Comparison of ENCODE assay signal across 8 cellular contexts in the genomic region with DNA sequence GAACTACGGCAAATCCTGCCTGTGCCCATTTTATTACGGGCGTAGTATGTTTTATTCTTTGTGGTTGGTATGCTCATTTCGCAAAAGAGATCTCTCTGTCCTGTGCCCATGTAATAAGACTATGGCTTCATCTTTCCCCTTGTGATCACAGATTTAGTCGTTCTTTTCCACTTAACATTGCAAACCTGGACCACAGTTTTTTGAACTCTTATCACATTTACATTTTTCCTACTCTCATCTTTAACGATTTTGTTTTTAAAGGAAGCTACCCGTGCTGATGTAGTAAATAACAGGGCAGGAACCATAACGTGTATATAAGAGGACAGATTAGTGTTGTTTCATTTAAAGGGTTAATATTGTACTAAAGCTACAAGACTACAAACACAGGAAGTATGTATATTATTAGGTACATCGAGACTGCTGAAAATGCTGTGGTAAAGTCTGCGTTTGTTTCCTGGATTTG. TPM values are rescaled to one million over a fixed set of nuclear protein-coding genes. Genes with fewer than 3 reads are reported as not detected.
DNase-seq lines count a peak whose midpoint lies in the region; ATAC-seq, FAIRE-seq and TF ChIP-seq lines count a peak whose summit lies in the region.

No MANE protein-coding gene starts in this region.

- H3K27me3 ChIP-seq in Karpas-422 (ENCODE audit: low read length) (no peaks in the 10 kb centered on the region), brain microvascular endothelial cell (replicated peaks) (no peaks in the 10 kb centered on the region), lower lobe of right lung (ENCODE audit: low read depth) (no peaks in the 10 kb centered on the region)

- in situ Hi-C loops in brain microvascular endothelial cell (cut with HindIII; ENCODE audit: low pct_ligation_motif_present, low sequenced_read_pairs) = no loop called here

- peak overlapping the region; percentile 85 for H3K4me2 ChIP-seq in Karpas-422 (ENCODE audit: low read depth, low read length, poor library complexity, severe bottlenecking)

- H4K20me1 ChIP-seq in Karpas-422 (ENCODE audit: insufficient read depth, low read depth, low read length) = peaks cover 8% of the 10 kb centered on the region

- peaks cover 18% of the 10 kb centered on the region for H3K79me2 ChIP-seq in Karpas-422 (ENCODE audit: low read length)

- H3K4me3 ChIP-seq in Karpas-422 (ENCODE audit: low read length) = peak overlapping the region; percentile 91
- H3K4me3 ChIP-seq in brain microvascular endothelial cell (ENCODE audit: low read depth, low read length) = peak overlapping the region; percentile 79
- H3K4me3 ChIP-seq in lower lobe of right lung = peak overlapping the region; percentile 80
- peak overlapping the region; percentile 52 for H3K4me3 ChIP-seq in urinary bladder (ENCODE audit: low read depth, low read length)

- H3K9me3 ChIP-seq in ES-I3 (ENCODE audit: control insufficient read depth, insufficient read depth, low read length) (no peaks in the 10 kb centered on the region), Karpas-422 (ENCODE audit: low read length) (no peaks in the 10 kb centered on the region), lower lobe of right lung (no peaks in the 10 kb centered on the region)

- H3K27ac ChIP-seq in Karpas-422 (ENCODE audit: low read length) = peak overlapping the region; percentile 96
- H3K27ac ChIP-seq in brain microvascular endothelial cell = peak overlapping the region; percentile 4
- H3K27ac ChIP-seq in lower lobe of right lung = peak overlapping the region; percentile 87
- H3K27ac ChIP-seq in urinary bladder (ENCODE audit: low read depth) = peak overlapping the region; percentile 70

- H3K4me1 ChIP-seq in ES-I3 (ENCODE audit: insufficient read depth, low read length) (peaks cover 1% of the 10 kb centered on the region; the same call in 1 of the 2 replicates), Karpas-422 (ENCODE audit: low read length) (peaks cover 30% of the 10 kb centered on the region), lower lobe of right lung (peaks cover 25% of the 10 kb centered on the region), urinary bladder (ENCODE audit: insufficient read depth) (no peaks in the 10 kb centered on the region)

- DNase-seq in Karpas-422 (peak; percentile 56), brain microvascular endothelial cell (no peak), lower lobe of right lung (no peak), midbrain (lab: John Stamatoyannopoulos, UW) (no peak), frontal cortex (ENCODE audit: low spot score in 2 of 2) (no peak)

- no peak for FAIRE-seq in frontal cortex (lab: Jason Lieb, UNC)

- peak overlapping the region; percentile 88 for H3K9ac ChIP-seq in ES-I3 (ENCODE audit: low read depth, low read length)
- H3K9ac ChIP-seq in Karpas-422 (ENCODE audit: low read length) = peak overlapping the region; percentile 87

- TF ChIP-seq CTCF in brain microvascular endothelial cell (IDR thresholded peaks at IDR 0.05; ENCODE audit: low read depth, low read length, missing control alignments) (no peak), lower lobe of right lung (IDR thresholded peaks at IDR 0.05) (no peak)

- no peaks in the 10 kb centered on the region for H3K9me2 ChIP-seq in Karpas-422 (replicated peaks; ENCODE audit: insufficient read depth, low read length)

- under 1% methylated on average over 10 of the region's 10 CpGs for WGBS in urinary bladder

- peak overlapping the region; percentile 85 for H2AFZ ChIP-seq in Karpas-422 (ENCODE audit: low read length)

- peak in 1 of 2 donors; percentile 0 for ATAC-seq in lower lobe of right lung
- no peak for ATAC-seq in GM19328 (IDR thresholded peaks at IDR 0.05; ENCODE audit: unreplicated experiment)

- no peaks in the 10 kb centered on the region for H3K36me3 ChIP-seq in ES-I3 (ENCODE audit: insufficient read depth, low read length)
- no peaks in the 10 kb centered on the region for H3K36me3 ChIP-seq in Karpas-422 (ENCODE audit: insufficient read depth, low read length)
- no peaks in the 10 kb centered on the region for H3K36me3 ChIP-seq in brain microvascular endothelial cell (replicated peaks)
- no peaks in the 10 kb centered on the region for H3K36me3 ChIP-seq in lower lobe of right lung
- H3K36me3 ChIP-seq in urinary bladder (ENCODE audit: insufficient read depth) = no peaks in the 10 kb centered on the region

- intact Hi-C loops in lower lobe of right lung (cut with DNase I) = no loop called here

RNA-seq across cellular contexts. Expression of a gene that starts 3.1 kb away (rescaled TPM):
- 178 and 188 TPM in 2 replicates for total RNA-seq in Karpas-422 (2014; rRNA removed; shearing (Covaris generic); ENCODE audit: low replicate concordance)
- total RNA-seq in lower lobe of right lung (91.6 TPM), urinary bladder (124 TPM), frontal cortex (198 TPM)
- 43.7 TPM for polyA plus RNA-seq in urinary bladder

Comparison
In these comparisons a context has a peak if more than half of its experiments do, and no peak if none do; other contexts are left out.
1. H3K27ac ChIP-seq: peak in every context shown above with its lines; median percentile 96 in Karpas-422; 87 in lower lobe of right lung; 70 in urinary bladder; 4 in brain microvascular endothelial cell.